In genomic region chr18:3688682-3689081, GRCh38 we compare ENCODE assay signal across 12 cellular contexts.
DNase-seq lines count a peak whose midpoint lies in the region; ATAC-seq and TF ChIP-seq lines count a peak whose summit lies in the region.
"Had no signal": no experiment of that assay in that cellular context is flagged by ENCODE, and none has a peak within 500 bp of the region (broad histone marks: within the 10 kb centered on the region; RNA-seq: fewer than 3 reads in every experiment).

No MANE protein-coding gene starts in this region.

- H3K9me3 Mint-ChIP-seq in progenitor cell of endocrine pancreas (ENCODE audit: low read depth) = peaks cover 4% of the 10 kb centered on the region
- H3K9me3 Mint-ChIP-seq: activated T-helper 2 cell treated with anti-CD3 and anti-CD28 coated beads, Interferon-gamma antibody, Interleukin-2, Interleukin-4, amounts not matched to agents 10 μg/mL and 5 μg/mL and 100 μg/mL, durations not matched to agents 14 hours and 24 hours and 36 hours had no signal

- ATAC-seq in GM19395 (IDR thresholded peaks at IDR 0.05; ENCODE audit: unreplicated experiment) = no peak
- ATAC-seq in HG02884 (IDR thresholded peaks at IDR 0.05; ENCODE audit: unreplicated experiment) = no peak
- ATAC-seq: mucosa of descending colon had no signal

- H3K4me3 Mint-ChIP-seq in progenitor cell of endocrine pancreas (ENCODE audit: low read depth) = no peak overlapping the region

- peaks cover 17% of the 10 kb centered on the region for H3K4me1 Mint-ChIP-seq in progenitor cell of endocrine pancreas (ENCODE audit: low read depth)

- peak overlapping the region; percentile 61 for H3K27ac Mint-ChIP-seq in progenitor cell of endocrine pancreas
- H3K27ac Mint-ChIP-seq: activated T-helper 2 cell treated with anti-CD3 and anti-CD28 coated beads, Interferon-gamma antibody, Interleukin-2, Interleukin-4, amounts not matched to agents 10 μg/mL and 5 μg/mL and 100 μg/mL, durations not matched to agents 14 hours and 24 hours and 36 hours had no signal

- no peak overlapping the region for H3K4me3 ChIP-seq in epithelial cell of proximal tubule (ENCODE audit: low read depth, low read length)
- H3K4me3 ChIP-seq: mucosa of descending colon, vagina had no signal

- H3K27me3 Mint-ChIP-seq in progenitor cell of endocrine pancreas = no peaks in the 10 kb centered on the region

- peaks cover 1% of the 10 kb centered on the region for H3K36me3 Mint-ChIP-seq in progenitor cell of endocrine pancreas (ENCODE audit: insufficient read depth)

- no peak for TF ChIP-seq CTCF in epithelial cell of proximal tubule (conservative IDR thresholded peaks at IDR 0.05; ENCODE audit: low read depth, low read length)
- TF ChIP-seq CTCF in progenitor cell of endocrine pancreas (IDR thresholded peaks at IDR 0.05; ENCODE audit: unreplicated experiment) = no peak

- DNase-seq in EH (ENCODE audit: low read depth) = peak; percentile 98
- peak; percentile 45 for DNase-seq in NCI-H69 (lab: John Stamatoyannopoulos, UW)
- peak; percentile 98 for DNase-seq in epithelial cell of proximal tubule (ENCODE audit: low read depth)
- DNase-seq in progenitor cell of endocrine pancreas (ENCODE audit: low spot score, unreplicated experiment) = no peak
- no peak for DNase-seq in NCI-H1694 (lab: John Stamatoyannopoulos, UW)
- no peak for DNase-seq in mucosa of gallbladder (ENCODE audit: low spot score)
- DNase-seq: mucosa of descending colon, NCI-H1436 had no signal

Comparison
In these comparisons a context has a peak if more than half of its experiments do, and no peak if none do; other contexts are left out.
1. DNase-seq: peak in EH (single experiment), NCI-H69 (single experiment) and epithelial cell of proximal tubule (single experiment); none in progenitor cell of endocrine pancreas (single experiment), NCI-H1694 (single experiment) and mucosa of gallbladder (single experiment).